Comparison of ENCODE assay signal across 2 cellular contexts in the genomic region with DNA sequence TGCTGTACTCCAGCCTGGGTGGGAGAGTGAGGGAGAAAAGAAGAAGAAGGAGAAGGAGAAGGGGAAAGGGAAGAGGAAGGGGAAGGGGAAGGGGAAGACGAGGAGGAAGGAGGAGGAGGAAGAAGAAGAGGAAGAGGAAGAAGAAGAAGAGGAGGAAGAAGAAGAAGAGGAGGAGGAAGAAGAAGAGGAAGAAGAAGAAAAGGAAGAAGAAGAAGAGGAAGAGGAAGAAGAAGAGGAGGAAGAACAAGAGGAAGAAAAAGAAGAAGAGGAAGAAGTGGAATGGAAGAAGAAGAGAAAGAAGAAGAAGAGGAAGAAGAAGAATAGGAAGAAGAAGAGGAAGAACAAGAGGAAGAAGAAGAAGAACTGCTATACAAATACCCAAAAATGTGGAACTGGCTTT.
A peak's percentile ranks its signal among the peaks of the same experiment; 100 is the strongest.
TF ChIP-seq lines count a peak whose summit lies in the region.

No MANE protein-coding gene starts in this region.

TF ChIP-seq in HEK293, 187 proteins besides CTCF, POLR2A, EP300 and RAD21:
- no peak for TF ChIP-seq ZNF777 (tag by site-specific recombination; IDR thresholded peaks at IDR 0.05; ENCODE audit: borderline replicate concordance)
- TF ChIP-seq, protein P1, sequence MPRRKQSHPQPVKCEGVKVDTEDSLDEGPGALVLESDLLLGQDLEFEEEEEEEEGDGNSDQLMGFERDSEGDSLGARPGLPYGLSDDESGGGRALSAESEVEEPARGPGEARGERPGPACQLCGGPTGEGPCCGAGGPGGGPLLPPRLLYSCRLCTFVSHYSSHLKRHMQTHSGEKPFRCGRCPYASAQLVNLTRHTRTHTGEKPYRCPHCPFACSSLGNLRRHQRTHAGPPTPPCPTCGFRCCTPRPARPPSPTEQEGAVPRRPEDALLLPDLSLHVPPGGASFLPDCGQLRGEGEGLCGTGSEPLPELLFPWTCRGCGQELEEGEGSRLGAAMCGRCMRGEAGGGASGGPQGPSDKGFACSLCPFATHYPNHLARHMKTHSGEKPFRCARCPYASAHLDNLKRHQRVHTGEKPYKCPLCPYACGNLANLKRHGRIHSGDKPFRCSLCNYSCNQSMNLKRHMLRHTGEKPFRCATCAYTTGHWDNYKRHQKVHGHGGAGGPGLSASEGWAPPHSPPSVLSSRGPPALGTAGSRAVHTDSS (tag by site-specific recombination; IDR thresholded peaks at IDR 0.05), result peak; percentile 94

TF ChIP-seq in WTC11, 78 proteins besides CTCF, POLR2A, EP300 and RAD21:
- TF ChIP-seq IRF2 (CRISPR knock-in tag; IDR thresholded peaks at IDR 0.05; ENCODE audit: borderline replicate concordance, low read depth), result no peak
- TF ChIP-seq, protein P2, sequence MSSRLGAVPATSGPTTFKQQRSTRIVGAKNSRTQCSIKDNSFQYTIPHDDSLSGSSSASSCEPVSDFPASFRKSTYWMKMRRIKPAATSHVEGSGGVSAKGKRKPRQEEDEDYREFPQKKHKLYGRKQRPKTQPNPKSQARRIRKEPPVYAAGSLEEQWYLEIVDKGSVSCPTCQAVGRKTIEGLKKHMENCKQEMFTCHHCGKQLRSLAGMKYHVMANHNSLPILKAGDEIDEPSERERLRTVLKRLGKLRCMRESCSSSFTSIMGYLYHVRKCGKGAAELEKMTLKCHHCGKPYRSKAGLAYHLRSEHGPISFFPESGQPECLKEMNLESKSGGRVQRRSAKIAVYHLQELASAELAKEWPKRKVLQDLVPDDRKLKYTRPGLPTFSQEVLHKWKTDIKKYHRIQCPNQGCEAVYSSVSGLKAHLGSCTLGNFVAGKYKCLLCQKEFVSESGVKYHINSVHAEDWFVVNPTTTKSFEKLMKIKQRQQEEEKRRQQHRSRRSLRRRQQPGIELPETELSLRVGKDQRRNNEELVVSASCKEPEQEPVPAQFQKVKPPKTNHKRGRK (CRISPR knock-in tag; IDR thresholded peaks at IDR 0.05; ENCODE audit: borderline replicate concordance), result 0 out of 2 replicates have a peak, but pooled peaks have one; percentile 26
TF ChIP-seq in WTC11: peak in this region for 1.
